ENCODE assay signal across 8 cellular contexts in the genomic region with DNA sequence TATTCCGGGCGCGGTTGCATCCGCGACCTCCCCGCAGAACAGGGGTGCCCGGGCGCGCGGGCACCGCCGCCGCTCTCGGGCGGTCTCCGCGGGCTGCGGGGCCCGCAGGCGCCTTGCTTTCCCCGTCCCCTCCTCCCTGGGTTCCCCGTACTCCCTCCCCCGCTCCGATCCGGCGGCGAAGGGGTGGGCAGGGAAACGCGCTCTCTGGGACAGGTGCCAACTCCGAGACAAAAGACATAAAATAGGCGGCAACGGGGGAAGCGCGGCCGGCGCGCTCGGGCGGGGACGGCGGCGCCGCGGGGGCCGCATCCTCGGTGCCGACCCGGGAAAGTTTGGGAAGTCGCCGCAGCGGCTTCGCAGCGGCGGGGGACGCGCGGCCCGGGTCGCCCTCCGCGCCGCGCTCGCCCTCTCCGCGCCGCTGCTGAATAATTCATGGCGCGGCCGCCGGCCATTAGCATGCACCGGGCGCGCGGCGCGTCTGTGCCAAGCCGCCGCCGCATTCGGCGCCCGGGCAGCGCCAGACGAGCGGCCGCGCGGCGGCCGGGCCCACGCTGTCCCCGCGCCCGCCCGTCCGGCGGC.
DNase-seq lines count a peak whose midpoint lies in the region; ATAC-seq and TF ChIP-seq lines count a peak whose summit lies in the region.

No MANE protein-coding gene starts in this region.

- H3K4me3 ChIP-seq in WI38 (ENCODE audit: low read depth, low read length) (peak overlapping the region; percentile 68), coronary artery (peak overlapping the region; percentile 96)

- H3K27ac ChIP-seq in coronary artery = peak overlapping the region; percentile 99 to 100

- ATAC-seq in GM19025 (IDR thresholded peaks at IDR 0.05; ENCODE audit: low read depth, unreplicated experiment) (peak; percentile 20), left lobe of liver (peak; percentile 36)

- DNase-seq in 8988T (peak; percentile 73), NCI-H1694 treated with DMSO at 0.1 percent for 48 hours (lab: John Stamatoyannopoulos, UW) (peak; percentile 86), coronary artery (ENCODE audit: low spot score) (peak; percentile 94), left lobe of liver (ENCODE audit: low spot score) (peak; percentile 92), NCI-H187 (lab: John Stamatoyannopoulos, UW) (no peak)
- peak; percentile 32 to 57 for DNase-seq in stimulated activated CD4-positive, alpha-beta T cell treated with anti-CD3 and anti-CD28 coated beads, Interleukin-15, amount 100 ng/mL, for 1 hour (ENCODE audit: low read depth in 1 of 2, low spot score in 1 of 2)

- TF ChIP-seq CTCF in WI38 (IDR thresholded peaks at IDR 0.05; ENCODE audit: low read depth, low read length) (no peak), coronary artery (IDR thresholded peaks at IDR 0.05) (no peak)

Comparison
In these comparisons a context has a peak if more than half of its experiments do, and no peak if none do; other contexts are left out.
1. DNase-seq: peak in 8988T (single experiment), NCI-H1694 treated with DMSO at 0.1 percent for 48 hours (single experiment), coronary artery (single experiment), left lobe of liver (single experiment) and stimulated activated CD4-positive, alpha-beta T cell treated with anti-CD3 and anti-CD28 coated beads, Interleukin-15, amount 100 ng/mL, for 1 hour (2 of 2); none in NCI-H187 (0 of 2).